Comparison of ENCODE assay signal across 9 cellular contexts in the genomic region with DNA sequence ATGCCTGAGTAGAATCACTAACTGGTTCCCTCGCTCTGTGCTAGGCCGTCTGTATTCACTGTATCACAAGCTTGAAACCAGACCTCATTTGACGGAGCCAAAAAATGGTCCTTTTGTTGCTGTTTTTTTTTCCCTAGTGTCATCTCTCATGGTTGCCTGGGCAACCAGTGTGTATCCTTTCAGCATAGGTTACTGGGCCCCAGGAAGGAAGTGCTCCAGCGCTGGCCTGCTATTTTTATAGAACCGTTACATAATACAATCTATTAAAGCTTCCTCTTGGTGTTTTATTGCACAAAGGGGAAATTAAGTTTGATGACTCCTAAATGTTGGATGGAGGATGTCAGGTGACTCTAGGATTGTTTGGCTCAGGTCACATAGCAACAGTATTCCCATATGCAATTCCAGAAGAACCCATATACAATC.
DNase-seq lines count a peak whose midpoint lies in the region; ATAC-seq and TF ChIP-seq lines count a peak whose summit lies in the region.
"Had no signal": no experiment of that assay in that cellular context is flagged by ENCODE, and none has a peak within 500 bp of the region (broad histone marks: within the 10 kb centered on the region; RNA-seq: fewer than 3 reads in every experiment).

No MANE protein-coding gene starts in this region.

- no peak overlapping the region for H3K9ac ChIP-seq in endodermal cell (ENCODE audit: extremely low read depth, low read length, poor library complexity, severe bottlenecking)

- H3K4me1 Mint-ChIP-seq in endodermal cell: peaks cover 21% of the 10 kb centered on the region

- 53 to 89% methylated on average over 3 to 4 of the region's 5 CpGs for WGBS in endodermal cell (ENCODE audit: insufficient coverage in 1 of 2, insufficient read length in 1 of 2), 2 experiments

- H3K4me1 ChIP-seq in endodermal cell (ENCODE audit: control insufficient read depth, insufficient read depth, low read length): peaks cover 12% of the 10 kb centered on the region
- peaks cover 0 to 38% of the 10 kb centered on the region in 2 donors for H3K4me1 ChIP-seq in muscle layer of duodenum (ENCODE audit: control insufficient read depth in 1 of 2, insufficient read depth in 2 of 2, low read length in 2 of 2)
- H3K4me1 ChIP-seq: A549 had no signal

- H3K36me3 ChIP-seq in endodermal cell (ENCODE audit: control insufficient read depth, insufficient read depth, low read length): no peaks in the 10 kb centered on the region
- H3K36me3 ChIP-seq in muscle layer of duodenum (ENCODE audit: control insufficient read depth in 1 of 2, insufficient read depth in 2 of 2, low read length in 2 of 2): no peaks in the 10 kb centered on the region

- no peaks in the 10 kb centered on the region for H3K9me3 ChIP-seq in endodermal cell (ENCODE audit: control insufficient read depth, low read length)
- no peaks in the 10 kb centered on the region for H3K9me3 ChIP-seq in muscle layer of duodenum (ENCODE audit: control insufficient read depth in 1 of 2, low read length in 2 of 2)
- H3K9me3 ChIP-seq: A549 had no signal

- peaks cover 2% of the 10 kb centered on the region for H3K27me3 Mint-ChIP-seq in endodermal cell (ENCODE audit: insufficient read depth)

- H3K36me3 Mint-ChIP-seq in endodermal cell (ENCODE audit: low read depth): no peaks in the 10 kb centered on the region

- TF ChIP-seq CTCF in endodermal cell (conservative IDR thresholded peaks at IDR 0.05) (no peak), GM13977 (IDR thresholded peaks at IDR 0.05; ENCODE audit: extremely low read depth, insufficient read depth, missing control alignments) (no peak)

- ATAC-seq in HG03354 (IDR thresholded peaks at IDR 0.05; ENCODE audit: poor library complexity, severe bottlenecking, unreplicated experiment): peak; percentile 97
- ATAC-seq: A549 had no signal

- no peak overlapping the region for H3K4me3 Mint-ChIP-seq in endodermal cell

- H3K27ac Mint-ChIP-seq in endodermal cell: no peak overlapping the region

- peak; percentile 36 for DNase-seq in NCI-H345 (lab: John Stamatoyannopoulos, UW)
- DNase-seq in NCI-H345 treated with DMSO at 0.1 percent for 48 hours (lab: John Stamatoyannopoulos, UW; ENCODE audit: unreplicated experiment): no peak
- DNase-seq in SK-MEL-5 (ENCODE audit: low read depth, low spot score): peak; percentile 99
- no peak for DNase-seq in endodermal cell
- no peak for DNase-seq in GM13977 (ENCODE audit: low spot score)
- no peak for DNase-seq in HUDEP-2 (lab: John Stamatoyannopoulos, UW; ENCODE audit: unreplicated experiment in 76 of 76)

- H3K27ac ChIP-seq in endodermal cell (ENCODE audit: low read depth, low read length) (peak overlapping the region; percentile 85), muscle layer of duodenum (ENCODE audit: low read length) (peak overlapping the region; percentile 28)
- H3K27ac ChIP-seq: A549 had no signal

- in situ Hi-C loops in SK-MEL-5 (cut with HindIII; ENCODE audit: low pct_unique_long_range_greater_than_20kb, low sequenced_read_pairs): no loop called here
- in situ Hi-C loops in GM13977 (cut with MboI; ENCODE audit: low pct_unique_long_range_greater_than_20kb, low sequenced_read_pairs, unreplicated experiment): no loop called here

- H3K9me3 Mint-ChIP-seq in endodermal cell: no peaks in the 10 kb centered on the region

- H3K4me3 ChIP-seq in endodermal cell (ENCODE audit: low read length): no peak overlapping the region
- no peak overlapping the region for H3K4me3 ChIP-seq in muscle layer of duodenum (ENCODE audit: low read depth in 1 of 2, low read length in 2 of 2)
- H3K4me3 ChIP-seq: A549 had no signal

- H3K27me3 ChIP-seq in endodermal cell (ENCODE audit: control insufficient read depth, insufficient read depth, low read length, poor library complexity, severe bottlenecking): no peaks in the 10 kb centered on the region
- H3K27me3 ChIP-seq in muscle layer of duodenum (ENCODE audit: low read depth, low read length): no peaks in the 10 kb centered on the region

Comparison
In these comparisons a context has a peak if more than half of its experiments do, and no peak if none do; other contexts are left out.
1. DNase-seq: peak in NCI-H345 (single experiment) and SK-MEL-5 (single experiment); none in NCI-H345 treated with DMSO at 0.1 percent for 48 hours (single experiment), endodermal cell (single experiment), GM13977 (single experiment) and HUDEP-2 (0 of 76).